In the genomic region with DNA sequence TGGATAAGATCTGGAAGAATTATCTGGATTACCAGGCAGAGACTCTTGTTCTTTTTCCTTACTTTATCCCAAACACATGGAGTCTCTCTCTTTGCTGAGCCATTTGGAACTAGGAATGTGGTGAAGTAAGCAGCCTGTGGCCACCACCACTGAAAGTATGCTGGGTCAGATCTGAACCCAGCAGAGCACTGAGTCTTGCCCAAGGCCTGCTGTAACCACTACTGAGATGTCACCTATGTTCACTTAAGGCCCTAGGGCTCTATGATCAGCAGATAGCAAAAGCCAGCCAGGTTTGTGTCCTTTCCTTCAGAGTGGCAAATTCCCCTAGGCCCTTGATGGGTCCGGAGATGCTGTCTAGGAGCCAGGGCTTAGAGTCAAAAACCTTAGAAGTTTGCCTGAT, we compare ENCODE assay signal across 32 cellular contexts.
"Had no signal": no experiment of that assay in that cellular context is flagged by ENCODE, and none has a peak within 500 bp of the region (broad histone marks: within the 10 kb centered on the region; RNA-seq: fewer than 3 reads in every experiment).

No MANE protein-coding gene starts in this region.

- H3K4me1 Mint-ChIP-seq: endodermal cell, mesothelial cell of epicardium, naive B cell, neural crest cell had no signal

- DNase-seq: colonic mucosa; effector CD8-positive, alpha-beta T cell; endodermal cell; esophagus squamous epithelium; foreskin melanocyte; glutamatergic neuron; heart right ventricle; hippocampal formation; left cardiac atrium; left lung; mesenchymal stem cell; mucosa of descending colon; naive B cell; pancreas; stimulated activated CD4-positive, alpha-beta T cell treated with anti-CD3 and anti-CD28 coated beads, Interleukin-12 subunit alpha, Interleukin-12 subunit beta, amount 100 ng/mL, for 4 hours; stimulated activated CD4-positive, alpha-beta T cell treated with anti-CD3 and anti-CD28 coated beads, Interleukin-1b, Interleukin-23, amount 100 ng/mL, for 48 hours; stimulated activated CD4-positive, alpha-beta T cell treated with anti-CD3 and anti-CD28 coated beads, Interleukin-4, amount 100 ng/mL, for 1 hour; stimulated activated CD8-positive, alpha-beta memory T cell treated with anti-CD3 and anti-CD28 coated beads, Interleukin-4, amount 100 ng/mL, for 48 hours; stimulated activated naive CD4-positive, alpha-beta T cell; substantia nigra; upper lobe of left lung had no signal

- ATAC-seq: heart right ventricle; left cardiac atrium; left lung; mucosa of descending colon; natural killer cell treated with Interleukin-12 subunit alpha and Interleukin-12 subunit beta and Interleukin-15 and Interleukin-18, amount 100 ng/mL, for 72 hours; pancreas; sciatic nerve had no signal

- H3K36me3 ChIP-seq: colonic mucosa, esophagus squamous epithelium, left lung, neutrophil, pancreas, right atrium auricular region, thoracic aorta, upper lobe of left lung had no signal

- H3K27ac ChIP-seq: colonic mucosa, esophagus squamous epithelium, heart right ventricle, left lung, neutrophil, pancreas, right atrium auricular region, thoracic aorta, tibial nerve, upper lobe of left lung had no signal

- H3K4me3 ChIP-seq: colonic mucosa, esophagus squamous epithelium, heart right ventricle, left lung, mucosa of descending colon, pancreas, right atrium auricular region, smooth muscle cell, thoracic aorta, tibial nerve, upper lobe of left lung had no signal

- H3K4me1 ChIP-seq: colonic mucosa, esophagus squamous epithelium, heart right ventricle, left lung, pancreas, right atrium auricular region, tibial nerve, upper lobe of left lung had no signal

- H3K27me3 ChIP-seq: colonic mucosa, esophagus squamous epithelium, heart right ventricle, left lung, neutrophil, pancreas, right atrium auricular region, tibial nerve, upper lobe of left lung had no signal

- H3K4me3 Mint-ChIP-seq: dendritic cell treated with granulocyte-macrophage colony-stimulating factor and Interleukin-4, amounts not matched to agents 40 ng/mL and 50 ng/mL, for 4 days; endodermal cell; mesothelial cell of epicardium; natural killer cell treated with Interleukin-12 subunit alpha and Interleukin-12 subunit beta and Interleukin-15 and Interleukin-18, amount 100 ng/mL, for 72 hours; neural crest cell had no signal

- H3K27me3 Mint-ChIP-seq: dendritic cell treated with granulocyte-macrophage colony-stimulating factor and Interleukin-4, amounts not matched to agents 40 ng/mL and 50 ng/mL, for 4 days; natural killer cell treated with Interleukin-12 subunit alpha and Interleukin-12 subunit beta and Interleukin-15 and Interleukin-18, amount 100 ng/mL, for 72 hours; progenitor cell of endocrine pancreas had no signal

- H3K27ac Mint-ChIP-seq: dendritic cell treated with granulocyte-macrophage colony-stimulating factor and Interleukin-4, amounts not matched to agents 40 ng/mL and 50 ng/mL, for 4 days; endodermal cell; mesothelial cell of epicardium; naive B cell; natural killer cell treated with Interleukin-12 subunit alpha and Interleukin-12 subunit beta and Interleukin-15 and Interleukin-18, amount 100 ng/mL, for 72 hours; progenitor cell of endocrine pancreas had no signal

- H3K9me3 ChIP-seq: colonic mucosa, pancreas had no signal
